Comparison of ENCODE assay signal across 6 cellular contexts in genomic region chr18:70236921-70237320, GRCh38. TPM values are rescaled to one million over a fixed set of nuclear protein-coding genes. Genes with fewer than 3 reads are reported as not detected.
DNase-seq lines count a peak whose midpoint lies in the region; ATAC-seq, FAIRE-seq and TF ChIP-seq lines count a peak whose summit lies in the region.
"Not testable (repeated sequence)": the region's sequence is repeated elsewhere in the genome, so short reads cannot be mapped to it uniquely, and the experiment has no call there.

No MANE protein-coding gene starts in this region.

- H3K14ac ChIP-seq in H9 (ENCODE audit: insufficient read depth, low read length), result peak overlapping the region; percentile 39; the same call in 1 of the 2 replicates
- not testable (repeated sequence) for H3K14ac ChIP-seq in neuronal stem cell (ENCODE audit: low read length)

- not testable (repeated sequence) for FAIRE-seq in HepG2 (lab: Jason Lieb, UNC)

- not testable (repeated sequence) for H3K36me3 ChIP-seq in HepG2 (replicated peaks in 1 of 2; ENCODE audit: control insufficient read depth in 1 of 2, insufficient read depth in 2 of 2, low read length in 2 of 2); neuronal stem cell (replicated peaks in 1 of 2; ENCODE audit: control insufficient read depth in 2 of 2, insufficient read depth in 2 of 2, low read length in 2 of 2)

- WGBS in H9 (ENCODE audit: extremely low coverage, insufficient read length, low lambda C conversion rate), result no CpG with 5 or more reads among the region's 7 CpGs
- 20% methylated on average over 1 of the region's 7 CpGs for WGBS in HepG2 (ENCODE audit: low lambda C conversion rate)
- no CpG with 5 or more reads among the region's 7 CpGs for WGBS in neuronal stem cell (ENCODE audit: extremely low coverage in 2 of 2, insufficient read length in 2 of 2, insufficient replicate concordance in 1 of 2), 2 donors

- CTCF ChIA-PET in HepG2 (lab: Yijun Ruan, JAX; ENCODE audit: low intra/inter-chr PET ratio, low total read pairs), result not testable (repeated sequence)

- H2BK120ac ChIP-seq in H9 (ENCODE audit: low read depth, low read length, poor library complexity, severe bottlenecking); neuronal stem cell (ENCODE audit: low read depth, low read length): not testable (repeated sequence)

- not testable (repeated sequence) for TF ChIP-seq EP300 in HepG2 (IDR thresholded peaks at IDR 0.05; ENCODE audit: low read depth in 2 of 2, low read length in 2 of 2); HepG2 (CRISPR knock-in tag; IDR thresholded peaks at IDR 0.05; ENCODE audit: borderline replicate concordance)

- H2AFZ ChIP-seq in H9 (ENCODE audit: low read length); HepG2 (ENCODE audit: low read length): not testable (repeated sequence)
- peak overlapping the region; percentile 17 for H2AFZ ChIP-seq in neuronal stem cell (ENCODE audit: low read length)

- H2AK5ac ChIP-seq in H9 (ENCODE audit: insufficient read length, low read length); neuronal stem cell (ENCODE audit: low read depth, low read length): not testable (repeated sequence)

- peak; percentile 41 for ATAC-seq in HepG2

- H3K4ac ChIP-seq in H9 (ENCODE audit: low read depth, low read length); neuronal stem cell (ENCODE audit: low read length): not testable (repeated sequence)

- TF ChIP-seq RAD21 in HepG2 (CRISPR knock-in tag; IDR thresholded peaks at IDR 0.05), result not testable (repeated sequence)

- not testable (repeated sequence) for H3K4me1 Mint-ChIP-seq in H9; activated CD4-positive, alpha-beta T cell treated with anti-CD3 and anti-CD28 coated beads, Interleukin-2, amount 10 ng/mL, durations not matched to agents 24 days and 14 days
- H3K4me1 Mint-ChIP-seq in progenitor cell of endocrine pancreas (ENCODE audit: low read depth), result peaks cover 17% of the 10 kb centered on the region

- not testable (repeated sequence) for H3K4me3 ChIP-seq in HepG2 (replicated peaks in 1 of 3; ENCODE audit: insufficient read depth in 1 of 3, low read depth in 2 of 3, low read length in 3 of 3); neuronal stem cell (ENCODE audit: low read length in 2 of 2)

- H2BK20ac ChIP-seq in H9 (ENCODE audit: low read depth, low read length, poor library complexity, severe bottlenecking), result not testable (repeated sequence)

- not testable (repeated sequence) for DNase-seq in H9; HepG2 (ENCODE audit: low spot score); neuronal stem cell (ENCODE audit: low spot score); progenitor cell of endocrine pancreas (ENCODE audit: low spot score, unreplicated experiment)
- DNase-seq in NCI-H748 (lab: John Stamatoyannopoulos, UW; ENCODE audit: unreplicated experiment), result peak; percentile 21
- DNase-seq in activated CD4-positive, alpha-beta T cell treated with anti-CD3 and anti-CD28 coated beads, Interleukin-2, amount 10 ng/mL, durations not matched to agents 24 days and 14 days, result peak; percentile 20

- not testable (repeated sequence) for H4K8ac ChIP-seq in H9 (replicated peaks; ENCODE audit: insufficient read length, low read depth, low read length); neuronal stem cell (ENCODE audit: low read depth, low read length)

- H3T11ph ChIP-seq in H9 (ENCODE audit: low read length), result not testable (repeated sequence)

- H3K27me3 ChIP-seq in H9 (ENCODE audit: insufficient read depth, low read length); neuronal stem cell (ENCODE audit: control insufficient read depth in 3 of 3, insufficient read depth in 3 of 3, low read depth in 1 of 3, low read length in 3 of 3): not testable (repeated sequence)
- H3K27me3 ChIP-seq in HepG2 (ENCODE audit: control insufficient read depth in 1 of 2, insufficient read depth in 2 of 2, low read length in 2 of 2), result peaks cover 0 to 20% of the 10 kb centered on the region in 2 experiments; a peak in 2 of 5 replicates

- not testable (repeated sequence) for H4K20me1 ChIP-seq in H9 (ENCODE audit: control insufficient read depth, insufficient read depth, insufficient read length); HepG2 (ENCODE audit: insufficient read depth, low read length)

- intact Hi-C loops in activated CD4-positive, alpha-beta T cell treated with anti-CD3 and anti-CD28 coated beads, Interleukin-2, amount 10 ng/mL, durations not matched to agents 24 days and 14 days (cut with micrococcal nuclease); HepG2 (cut with micrococcal nuclease; ENCODE audit: unreplicated experiment): not testable (repeated sequence)

- not testable (repeated sequence) for H4K91ac ChIP-seq in H9 (ENCODE audit: insufficient read length, low read depth, low read length); neuronal stem cell (ENCODE audit: low read depth, low read length, poor library complexity)

- not testable (repeated sequence) for H2BK5ac ChIP-seq in H9 (ENCODE audit: insufficient read length, low read length); neuronal stem cell (ENCODE audit: low read length)

- H3K4me1 ChIP-seq in H9 (ENCODE audit: insufficient read depth, low read length); neuronal stem cell (ENCODE audit: control insufficient read depth in 2 of 2, insufficient read depth in 1 of 2, low read depth in 1 of 2, low read length in 2 of 2): not testable (repeated sequence)
- peaks cover 17% of the 10 kb centered on the region for H3K4me1 ChIP-seq in HepG2 (ENCODE audit: insufficient read depth, low read length)

- not testable (repeated sequence) for H3K79me1 ChIP-seq in H9 (ENCODE audit: insufficient read depth, low read depth, low read length, poor library complexity, severe bottlenecking); neuronal stem cell (ENCODE audit: low read depth, low read length)

- not testable (repeated sequence) for H3K56ac ChIP-seq in H9 (ENCODE audit: insufficient read length, low read depth, low read length)

- H3K9ac ChIP-seq in H9 (ENCODE audit: extremely low read depth, insufficient read length, low read length); HepG2 (ENCODE audit: insufficient read depth, low read depth, low read length); neuronal stem cell (ENCODE audit: low read depth, low read length, poor library complexity): not testable (repeated sequence)

- not testable (repeated sequence) for H3K4me2 ChIP-seq in H9 (ENCODE audit: insufficient read depth, insufficient read length, low read length); neuronal stem cell (ENCODE audit: insufficient read depth, low read length, poor library complexity, severe bottlenecking)
- H3K4me2 ChIP-seq in HepG2 (ENCODE audit: low read depth, low read length), result peak overlapping the region; percentile 27; the same call in 1 of the 2 replicates

- H3K27ac Mint-ChIP-seq in H9; activated CD4-positive, alpha-beta T cell treated with anti-CD3 and anti-CD28 coated beads, Interleukin-2, amount 10 ng/mL, durations not matched to agents 24 days and 14 days: not testable (repeated sequence)
- peak overlapping the region; percentile 67 for H3K27ac Mint-ChIP-seq in progenitor cell of endocrine pancreas

- not testable (repeated sequence) for H4K5ac ChIP-seq in H9 (ENCODE audit: insufficient read length, low read depth, low read length)

- H3K9me3 Mint-ChIP-seq in H9; activated CD4-positive, alpha-beta T cell treated with anti-CD3 and anti-CD28 coated beads, Interleukin-2, amount 10 ng/mL, durations not matched to agents 24 days and 14 days: not testable (repeated sequence)
- H3K9me3 Mint-ChIP-seq in progenitor cell of endocrine pancreas (ENCODE audit: low read depth), result peaks cover 32% of the 10 kb centered on the region

- H2BK12ac ChIP-seq in H9 (ENCODE audit: insufficient read length, low read depth, low read length); neuronal stem cell (ENCODE audit: low read length): not testable (repeated sequence)

- H2BK15ac ChIP-seq in H9 (ENCODE audit: low read depth, low read length); neuronal stem cell (ENCODE audit: low read length): not testable (repeated sequence)

- POLR2A ChIA-PET in HepG2 (lab: Yijun Ruan, JAX), result not testable (repeated sequence)

- not testable (repeated sequence) for H3K27ac ChIP-seq in H9 (ENCODE audit: insufficient read length, low read depth, low read length); HepG2 (ENCODE audit: extremely low read length, insufficient read depth, low read length); neuronal stem cell (replicated peaks; ENCODE audit: low read length)

- in situ Hi-C loops in HepG2 (cut with HindIII; ENCODE audit: extremely low pct_ligation_motif_present, low pct_unique_long_range_greater_than_20kb), result not testable (repeated sequence)

- TF ChIP-seq CTCF in H9 (conservative IDR thresholded peaks at IDR 0.05); HepG2 (CRISPR knock-in tag; IDR thresholded peaks at IDR 0.05); progenitor cell of endocrine pancreas (IDR thresholded peaks at IDR 0.05; ENCODE audit: unreplicated experiment): not testable (repeated sequence)

- not testable (repeated sequence) for H3K79me2 ChIP-seq in H9 (ENCODE audit: insufficient read depth, low read length); HepG2 (ENCODE audit: insufficient read depth, low read length)

- H3K27me3 Mint-ChIP-seq in H9 (ENCODE audit: low read depth); activated CD4-positive, alpha-beta T cell treated with anti-CD3 and anti-CD28 coated beads, Interleukin-2, amount 10 ng/mL, durations not matched to agents 24 days and 14 days; progenitor cell of endocrine pancreas: not testable (repeated sequence)

- H3K4me3 Mint-ChIP-seq in H9; activated CD4-positive, alpha-beta T cell treated with anti-CD3 and anti-CD28 coated beads, Interleukin-2, amount 10 ng/mL, durations not matched to agents 24 days and 14 days; progenitor cell of endocrine pancreas (ENCODE audit: low read depth): not testable (repeated sequence)

- not testable (repeated sequence) for TF ChIP-seq POLR2A in HepG2 (IDR thresholded peaks at IDR 0.05; ENCODE audit: insufficient read depth in 1 of 2, low read depth in 2 of 2, low read length in 2 of 2)

- not testable (repeated sequence) for H3K18ac ChIP-seq in H9 (ENCODE audit: insufficient read length, low read depth, low read length); neuronal stem cell (ENCODE audit: low read length)

- H3K23ac ChIP-seq in H9 (ENCODE audit: insufficient read length, low read depth, low read length); neuronal stem cell (ENCODE audit: low read depth, low read length, poor library complexity): not testable (repeated sequence)

- H3K23me2 ChIP-seq in H9 (ENCODE audit: insufficient read length, low read depth, low read length, poor library complexity, severe bottlenecking), result not testable (repeated sequence)

- BruUV-seq in HepG2 (replicated peaks; lab: Mats Ljungman, UMichigan), result not testable (repeated sequence)

- not testable (repeated sequence) for H3K9me3 ChIP-seq in H9 (ENCODE audit: control insufficient read depth, low read depth, low read length); HepG2 (ENCODE audit: low read length); neuronal stem cell (replicated peaks in 1 of 2; ENCODE audit: control insufficient read depth in 2 of 2, insufficient read depth in 1 of 2, low read depth in 1 of 2, low read length in 2 of 2)

- H3K36me3 Mint-ChIP-seq in H9 (ENCODE audit: insufficient read depth in 1 of 3, low read depth in 3 of 3); activated CD4-positive, alpha-beta T cell treated with anti-CD3 and anti-CD28 coated beads, Interleukin-2, amount 10 ng/mL, durations not matched to agents 24 days and 14 days (ENCODE audit: low read depth); progenitor cell of endocrine pancreas (ENCODE audit: insufficient read depth): not testable (repeated sequence)

RNA-seq across cellular contexts. Expression of gene RTTN, which starts 31.4 kb away (rescaled TPM):
- total RNA-seq in H9 (2021), result 15.1 and 17.6 TPM in 2 replicates
- 25.5 and 28.2 TPM in 2 replicates for total RNA-seq in activated CD4-positive, alpha-beta T cell treated with anti-CD3 and anti-CD28 coated beads, Interleukin-2, amount 10 ng/mL, durations not matched to agents 24 days and 14 days
- 12.5 and 18.7 TPM in 2 replicates for total RNA-seq in HepG2 (2016; rRNA removed; fragmentation: Illumina TruSeq; extraction: Trizol)
- total RNA-seq in HepG2 (2016; cell fraction: cytosol; rRNA removed; fragmentation: Illumina TruSeq; extraction: Trizol; ENCODE audit: low read depth), result 15.8 and 24.3 TPM in 2 replicates
- 11.4 and 18.6 TPM in 2 replicates for total RNA-seq in HepG2 (2016; cell fraction: insoluble cytoplasmic fraction; rRNA removed; fragmentation: Illumina TruSeq; extraction: Trizol)
- 9.9 and 11.5 TPM in 2 replicates for total RNA-seq in HepG2 (2016; cell fraction: membrane; rRNA removed; fragmentation: Illumina TruSeq; extraction: Trizol)
- 69.6 and 74.0 TPM in 2 replicates for total RNA-seq in HepG2 (2016; cell fraction: nucleus; rRNA removed; fragmentation: Illumina TruSeq; extraction: Trizol)
- 3.4 and 5.4 TPM in 2 replicates for polyA plus RNA-seq in HepG2 (2011; rRNA removed)
- polyA plus RNA-seq in HepG2 (2011; cell fraction: cytosol; rRNA removed), result 1.8 and 2.0 TPM in 2 replicates
- 8.1 and 9.1 TPM in 2 replicates for polyA plus RNA-seq in HepG2 (2011; cell fraction: nucleus; rRNA removed)
- polyA plus RNA-seq in HepG2 (2012), result 3.8 and 4.5 TPM in 2 replicates
- 1.0 and 1.1 TPM in 2 replicates for polyA plus RNA-seq in HepG2 (2016; cell fraction: cytosol; fragmentation: Illumina TruSeq; extraction: Trizol; ENCODE audit: low read depth)
- polyA plus RNA-seq in HepG2 (2016; cell fraction: insoluble cytoplasmic fraction; fragmentation: Illumina TruSeq; extraction: Trizol; ENCODE audit: low read depth), result 5.4 and 7.2 TPM in 2 replicates
- polyA plus RNA-seq in HepG2 (2016; cell fraction: membrane; fragmentation: Illumina TruSeq; extraction: Trizol; ENCODE audit: low read depth), result 1.6 and 1.9 TPM in 2 replicates
- 14.8 and 16.8 TPM in 2 replicates for polyA plus RNA-seq in HepG2 (2016; cell fraction: nucleus; fragmentation: Illumina TruSeq; extraction: Trizol; ENCODE audit: insufficient read depth, low read depth)
- polyA minus RNA-seq in HepG2 (2011; rRNA and poly(A)+ RNA removed; ENCODE audit: low replicate concordance), result 18.4 and 41.1 TPM in 2 replicates
- 4.4 and 5.3 TPM in 2 replicates for polyA minus RNA-seq in HepG2 (2011; cell fraction: cytosol; rRNA and poly(A)+ RNA removed)
- polyA minus RNA-seq in HepG2 (2011; cell fraction: nucleus; rRNA and poly(A)+ RNA removed), result 117 and 137 TPM in 2 replicates
- polyA plus RNA-seq in neuronal stem cell (2013, experiment 1 of 2), result 12.5 TPM
- 13.5 TPM for polyA plus RNA-seq in neuronal stem cell (2013, experiment 2 of 2)
- total RNA-seq in progenitor cell of endocrine pancreas, result 24.7 and 27.7 TPM in 2 replicates

RNA-seq across cellular contexts. Expression of gene SOCS6, which starts 51.9 kb away (rescaled TPM):
- 24.5 and 26.0 TPM in 2 replicates for total RNA-seq in H9 (2021)
- 2.8 and 3.3 TPM in 2 replicates for total RNA-seq in activated CD4-positive, alpha-beta T cell treated with anti-CD3 and anti-CD28 coated beads, Interleukin-2, amount 10 ng/mL, durations not matched to agents 24 days and 14 days
- total RNA-seq in HepG2 (2016; rRNA removed; fragmentation: Illumina TruSeq; extraction: Trizol), result 38.3 and 49.0 TPM in 2 replicates
- total RNA-seq in HepG2 (2016; cell fraction: cytosol; rRNA removed; fragmentation: Illumina TruSeq; extraction: Trizol; ENCODE audit: low read depth), result 5.6 and 6.6 TPM in 2 replicates
- 37.6 and 47.6 TPM in 2 replicates for total RNA-seq in HepG2 (2016; cell fraction: insoluble cytoplasmic fraction; rRNA removed; fragmentation: Illumina TruSeq; extraction: Trizol)
- 27.3 and 28.4 TPM in 2 replicates for total RNA-seq in HepG2 (2016; cell fraction: membrane; rRNA removed; fragmentation: Illumina TruSeq; extraction: Trizol)
- total RNA-seq in HepG2 (2016; cell fraction: nucleus; rRNA removed; fragmentation: Illumina TruSeq; extraction: Trizol), result 30.4 and 31.8 TPM in 2 replicates
- polyA plus RNA-seq in HepG2 (2011; rRNA removed), result 16.4 and 18.6 TPM in 2 replicates
- polyA plus RNA-seq in HepG2 (2011; cell fraction: cytosol; rRNA removed), result 12.9 and 16.3 TPM in 2 replicates
- polyA plus RNA-seq in HepG2 (2011; cell fraction: nucleus; rRNA removed), result 11.7 and 13.4 TPM in 2 replicates
- 16.0 and 19.4 TPM in 2 replicates for polyA plus RNA-seq in HepG2 (2012)
- polyA plus RNA-seq in HepG2 (2016; cell fraction: cytosol; fragmentation: Illumina TruSeq; extraction: Trizol; ENCODE audit: low read depth), result 3.9 and 4.2 TPM in 2 replicates
- polyA plus RNA-seq in HepG2 (2016; cell fraction: insoluble cytoplasmic fraction; fragmentation: Illumina TruSeq; extraction: Trizol; ENCODE audit: low read depth), result 29.0 and 32.7 TPM in 2 replicates
- polyA plus RNA-seq in HepG2 (2016; cell fraction: membrane; fragmentation: Illumina TruSeq; extraction: Trizol; ENCODE audit: low read depth), result 13.0 and 13.4 TPM in 2 replicates
- polyA plus RNA-seq in HepG2 (2016; cell fraction: nucleus; fragmentation: Illumina TruSeq; extraction: Trizol; ENCODE audit: insufficient read depth, low read depth), result 29.4 and 30.4 TPM in 2 replicates
- polyA minus RNA-seq in HepG2 (2011; rRNA and poly(A)+ RNA removed; ENCODE audit: low replicate concordance), result 25.5 and 66.8 TPM in 2 replicates
- 23.0 and 28.6 TPM in 2 replicates for polyA minus RNA-seq in HepG2 (2011; cell fraction: cytosol; rRNA and poly(A)+ RNA removed)
- 53.8 and 56.2 TPM in 2 replicates for polyA minus RNA-seq in HepG2 (2011; cell fraction: nucleus; rRNA and poly(A)+ RNA removed)
- 15.3 TPM for polyA plus RNA-seq in neuronal stem cell (2013, experiment 1 of 2)
- polyA plus RNA-seq in neuronal stem cell (2013, experiment 2 of 2), result 15.5 TPM
- total RNA-seq in progenitor cell of endocrine pancreas, result 36.3 and 39.0 TPM in 2 replicates
